In the genomic region with DNA sequence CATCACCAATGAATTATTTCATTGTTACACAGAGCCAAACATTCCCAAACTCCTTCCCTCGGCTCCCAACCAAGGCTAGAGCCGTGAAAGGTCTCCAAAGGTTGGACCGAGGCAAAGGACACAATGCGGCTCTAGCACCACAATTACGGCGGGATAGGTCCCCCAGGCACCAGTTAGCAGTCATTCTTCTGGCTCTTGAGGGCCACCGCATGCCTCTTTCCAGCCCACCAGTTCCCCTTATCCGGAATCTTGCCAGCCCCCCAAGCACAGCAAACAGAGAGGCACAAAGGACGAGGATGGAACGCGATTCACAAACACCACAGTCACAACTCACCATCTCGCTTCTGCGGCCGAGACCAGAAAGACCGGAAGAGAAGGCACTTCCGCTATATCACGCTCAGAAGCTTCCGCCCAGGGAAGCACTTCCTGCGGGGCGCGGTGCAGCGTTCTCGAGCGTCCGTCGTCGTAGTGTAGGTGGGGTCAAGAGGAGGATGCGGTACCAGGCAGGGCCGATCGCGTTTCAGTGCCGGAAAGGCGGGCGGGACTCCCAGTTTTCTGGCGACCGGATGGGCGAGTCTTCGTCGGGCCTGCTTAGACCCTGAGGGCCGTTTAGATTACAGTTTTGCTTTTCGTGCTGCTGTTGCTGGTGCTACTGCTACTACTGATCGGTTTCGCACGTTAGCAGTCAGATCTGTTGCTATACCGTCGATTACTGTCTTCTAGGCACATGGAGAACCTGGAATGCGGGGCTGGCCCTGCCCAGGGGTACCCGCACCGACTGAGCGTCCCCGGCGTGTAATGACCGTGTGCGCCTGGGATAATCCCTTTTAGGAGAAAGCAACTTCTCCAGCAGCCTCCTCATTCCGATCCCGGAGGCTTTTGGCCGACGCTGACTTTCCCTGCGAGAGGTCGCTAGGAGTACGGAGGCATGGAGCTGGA, we compare ENCODE assay signal across 8 cellular contexts. TPM values are rescaled to one million over a fixed set of nuclear protein-coding genes. Genes with fewer than 3 reads are reported as not detected.
DNase-seq lines count a peak whose midpoint lies in the region; ATAC-seq and TF ChIP-seq lines count a peak whose summit lies in the region.

A gene (minus strand): TSS at position 374 of the 939 bp plus-strand sequence. CDS start 37 bp downstream, at position 337.

- peaks cover 49% of the 10 kb centered on the region for H3K4me1 Mint-ChIP-seq in activated B cell treated with CpG ODN at 0.5 μM for 24 hours
- peaks cover 42 to 57% of the 10 kb centered on the region in 2 donors for H3K4me1 Mint-ChIP-seq in immature natural killer cell

- in situ Hi-C loops in GM18951 (cut with MboI; ENCODE audit: low sequenced_read_pairs, unreplicated experiment): no loop called here

- H3K27ac Mint-ChIP-seq in activated B cell treated with CpG ODN at 0.5 μM for 24 hours: peak within 1 kb of the TSS; percentile 99
- peak within 1 kb of the TSS; percentile 95 to 100 (median 98) for H3K27ac Mint-ChIP-seq in immature natural killer cell

- H3K36me3 ChIP-seq in spleen: peaks cover 2 to 43% (median 34%) of the 10 kb centered on the region in 6 donors

- POLR2A ChIA-PET in activated B cell treated with CpG ODN at 0.5 μM for 24 hours (lab: Charles Lee): interaction anchor here (0.6 to 1.8 kb wide), 13 partner anchors 9 to 1762 kb away, joined by 3 to 11 read pairs (median 4); a partner anchor contains a TSS

- H3K4me1 ChIP-seq in spleen: peaks cover 15 to 74% (median 32%) of the 10 kb centered on the region in 6 donors

- WGBS in spleen, 5 donors: 4 to 11% (median 6%) methylated on average over 52 to 61 of the region's 61 CpGs

- intact Hi-C loops in activated B cell treated with CpG ODN at 0.5 μM for 24 hours (cut with micrococcal nuclease) (loop anchor here (1.0 to 5.0 kb wide), 7 partner anchors 37 to 1760 kb away; a partner anchor contains a TSS), spleen (cut with DNase I; ENCODE audit: low total_unique reads) (no loop called here)

- peak within 1 kb of the TSS; percentile 97 for H3K27ac ChIP-seq in caudate nucleus (ENCODE audit: low read depth, low read length)
- peak within 1 kb of the TSS; percentile 84 to 97 (median 95) for H3K27ac ChIP-seq in spleen

- ATAC-seq in HG03196 (IDR thresholded peaks at IDR 0.05; ENCODE audit: unreplicated experiment) (peak; percentile 97), activated B cell treated with CpG ODN at 0.5 μM for 24 hours (ENCODE audit: low read depth) (peak; percentile 98)

- H3K9me3 ChIP-seq in spleen: no peaks in the 10 kb centered on the region

- DNase-seq in AG08395 (ENCODE audit: low spot score) (peak; percentile 97), NCI-H345 (lab: John Stamatoyannopoulos, UW) (peak; percentile 77), activated B cell treated with CpG ODN at 0.5 μM for 24 hours (peak; percentile 80), caudate nucleus (lab: John Stamatoyannopoulos, UW) (peak; percentile 37 to 97 (median 93)), immature natural killer cell (peak; percentile 90 to 92 (median 92)), spleen (peak; percentile 98)

- H3K9me3 Mint-ChIP-seq in activated B cell treated with CpG ODN at 0.5 μM for 24 hours (no peaks in the 10 kb centered on the region), immature natural killer cell (no peaks in the 10 kb centered on the region)

- no peak for TF ChIP-seq CTCF in activated B cell treated with CpG ODN at 0.5 μM for 24 hours (IDR thresholded peaks at IDR 0.05)
- TF ChIP-seq CTCF in spleen (IDR thresholded peaks at IDR 0.05 in 8 of 11, conservative IDR thresholded peaks at IDR 0.05 in 3 of 11): peak in 5 of 11 experiments; percentile 15 to 48 (median 24)

- no peaks in the 10 kb centered on the region for H3K27me3 ChIP-seq in spleen (replicated peaks in 1 of 7)

- H3K36me3 Mint-ChIP-seq in activated B cell treated with CpG ODN at 0.5 μM for 24 hours (ENCODE audit: low read depth) (peaks cover 51% of the 10 kb centered on the region), immature natural killer cell (peaks cover 11 to 31% (median 21%) of the 10 kb centered on the region in 3 donors)

- H3K27me3 Mint-ChIP-seq in activated B cell treated with CpG ODN at 0.5 μM for 24 hours (no peaks in the 10 kb centered on the region), immature natural killer cell (ENCODE audit: low read depth in 3 of 3) (peaks cover 8 to 19% (median 17%) of the 10 kb centered on the region in 3 donors)

- CTCF ChIA-PET in activated B cell treated with CpG ODN at 0.5 μM for 24 hours (lab: Charles Lee): no interaction called here

- H3K4me3 ChIP-seq in spleen: peak within 1 kb of the TSS; percentile 55 to 80 (median 66)

- TF ChIP-seq POLR2A in GM18951 (IDR thresholded peaks at IDR 0.05; ENCODE audit: extremely low read depth, insufficient read depth, insufficient read length) (peak; percentile 98), spleen (IDR thresholded peaks at IDR 0.05) (peak; percentile 24 to 49 (median 48))

- H3K4me3 Mint-ChIP-seq in activated B cell treated with CpG ODN at 0.5 μM for 24 hours: peak within 1 kb of the TSS; percentile 100
- peak within 1 kb of the TSS; percentile 95 to 100 (median 98) for H3K4me3 Mint-ChIP-seq in immature natural killer cell

RNA-seq across cellular contexts. Expression of the gene that starts here (rescaled TPM):
- total RNA-seq in activated B cell treated with CpG ODN at 0.5 μM for 24 hours: 2,223 and 2,547 TPM in 2 replicates
- 1,000 to 10,000 TPM in 2 of 3 donors, 100 to 1,000 TPM in 1; 415 to 1,331 (median 1,143) TPM for polyA plus RNA-seq in immature natural killer cell
- 1,000 to 10,000 TPM in 4 of 7 donors, 100 to 1,000 TPM in 3; 278 to 1,416 (median 1,048) TPM for total RNA-seq in spleen
- polyA plus RNA-seq in spleen: 1,000 to 10,000 TPM; 2,182 to 5,876 (median 5,099) TPM

Comparison
In these comparisons a context has a peak if more than half of its experiments do, and no peak if none do; other contexts are left out.
1. Peak in every context shown above with its lines: DNase-seq, ATAC-seq, H3K4me3 ChIP-seq and H3K27ac ChIP-seq.